In genomic region chr1:215597961-215598360, GRCh38 we compare ENCODE assay signal across 23 cellular contexts. TPM values are rescaled to one million over a fixed set of nuclear protein-coding genes. Genes with fewer than 3 reads are reported as not detected.
DNase-seq lines count a peak whose midpoint lies in the region; ATAC-seq and FAIRE-seq lines count a peak whose summit lies in the region.
"Had no signal": no experiment of that assay in that cellular context is flagged by ENCODE, and none has a peak within 500 bp of the region (broad histone marks: within the 10 kb centered on the region; RNA-seq: fewer than 3 reads in every experiment).

No MANE protein-coding gene starts in this region.

- DNase-seq in GM19239 (ENCODE audit: insufficient read length, low spot score) (no peak), dedifferentiated amniotic fluid mesenchymal stem cell (ENCODE audit: extremely low spot score) (peak; percentile 53), fibroblast of peridontal ligament (ENCODE audit: extremely low read depth) (peak; percentile 55), immature natural killer cell (no peak), NCI-H69 (lab: John Stamatoyannopoulos, UW) (no peak)
- DNase-seq: 8988T; ACHN; AML-193; BE2C; CD4-positive, alpha-beta T cell; CD8-positive, alpha-beta memory T cell; DMS 273 treated with DMSO at 0.1 percent for 48 hours; DMS79; GF-D8; GM23248; H7; HCEC 1CT had no signal

- H3K4me3 Mint-ChIP-seq in immature natural killer cell, result no peak overlapping the region
- H3K4me3 Mint-ChIP-seq: CD14-positive monocyte; CD4-positive, alpha-beta T cell; CD8-positive, alpha-beta memory T cell had no signal

- no peak overlapping the region for H3K27ac Mint-ChIP-seq in immature natural killer cell
- H3K27ac Mint-ChIP-seq: CD14-positive monocyte; CD4-positive, alpha-beta T cell; CD8-positive, alpha-beta memory T cell had no signal

- H3K27me3 Mint-ChIP-seq in immature natural killer cell (ENCODE audit: low read depth in 3 of 3), result peaks cover 0 to 2% (median 0%) of the 10 kb centered on the region in 3 donors
- H3K27me3 Mint-ChIP-seq: CD4-positive, alpha-beta T cell; CD8-positive, alpha-beta memory T cell had no signal

- H3K4me1 Mint-ChIP-seq in immature natural killer cell, result peaks cover 0 to 1% of the 10 kb centered on the region in 2 donors
- H3K4me1 Mint-ChIP-seq: CD14-positive monocyte; CD8-positive, alpha-beta memory T cell had no signal

- peaks cover 0 to 11% (median 1%) of the 10 kb centered on the region in 6 donors for H3K9me3 Mint-ChIP-seq in immature natural killer cell
- H3K9me3 Mint-ChIP-seq: CD14-positive monocyte; CD4-positive, alpha-beta T cell had no signal

- no peak for ATAC-seq in GM18858 (IDR thresholded peaks at IDR 0.05; ENCODE audit: unreplicated experiment)
- ATAC-seq: A549 had no signal

- peaks cover 0 to 13% (median 13%) of the 10 kb centered on the region in 3 donors for H3K36me3 Mint-ChIP-seq in immature natural killer cell

- FAIRE-seq in GM19239 (lab: Jason Lieb, UNC), result peak; percentile 40
- FAIRE-seq: A549, GM12891, GM18507, H1 had no signal

RNA-seq across cellular contexts. Expression of gene KCTD3, which starts 30.9 kb away (rescaled TPM):
- 1 to 10 TPM; 1.1 to 1.9 (median 1.6) TPM for polyA plus RNA-seq in immature natural killer cell

Comparison
In these comparisons a context has a peak if more than half of its experiments do, and no peak if none do; other contexts are left out.
1. DNase-seq: peak in dedifferentiated amniotic fluid mesenchymal stem cell (single experiment) and fibroblast of peridontal ligament (single experiment); none in GM19239 (single experiment), immature natural killer cell (0 of 3) and NCI-H69 (single experiment).